Comparison of ENCODE assay signal across 8 cellular contexts in the genomic region with DNA sequence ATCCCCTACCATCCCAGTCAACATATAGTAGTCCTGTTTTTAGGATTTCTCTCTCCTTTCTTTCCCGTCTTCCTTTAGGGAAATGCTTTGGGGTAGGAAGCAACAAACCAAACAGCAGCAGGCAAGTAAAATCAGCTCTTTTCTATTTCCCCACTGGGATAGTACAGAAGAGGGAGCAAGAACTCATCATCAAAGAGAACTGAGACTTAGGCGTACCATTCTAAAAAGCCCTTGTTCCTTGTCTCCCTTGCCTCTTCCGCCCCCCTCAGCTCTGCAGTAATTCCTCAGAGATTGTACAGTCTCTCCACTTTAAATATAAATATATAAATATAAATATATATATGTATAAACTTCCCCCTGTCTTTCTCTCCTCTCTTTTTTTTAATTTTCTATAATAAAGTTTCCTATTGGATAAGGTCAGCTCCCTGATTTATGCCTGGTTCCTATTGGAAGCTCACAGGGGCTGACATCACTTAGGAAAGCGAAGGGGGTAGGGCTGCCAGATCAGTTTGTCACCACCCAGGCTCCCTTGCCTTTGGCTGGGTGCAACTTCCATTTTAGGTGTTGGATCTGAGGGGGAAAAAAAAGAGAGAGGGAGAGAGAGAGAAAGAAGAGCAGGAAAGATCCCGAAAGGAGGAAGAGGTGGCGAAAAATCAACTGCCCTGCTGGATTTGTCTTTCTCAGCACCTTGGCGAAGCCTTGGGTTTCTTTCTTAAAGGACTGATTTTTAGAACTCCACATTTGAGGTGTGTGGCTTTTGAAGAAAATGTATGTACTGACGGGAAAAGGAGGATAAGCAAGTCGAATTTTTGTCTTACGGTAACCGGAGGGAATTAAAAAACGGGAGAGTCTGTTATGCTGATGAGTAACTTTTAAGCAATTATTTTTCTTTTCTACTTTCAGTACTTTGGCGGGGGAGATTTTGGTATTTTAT. TPM values are rescaled to one million over a fixed set of nuclear protein-coding genes. Genes with fewer than 3 reads are reported as not detected.
DNase-seq lines count a peak whose midpoint lies in the region; ATAC-seq and TF ChIP-seq lines count a peak whose summit lies in the region.

A gene with protein sequence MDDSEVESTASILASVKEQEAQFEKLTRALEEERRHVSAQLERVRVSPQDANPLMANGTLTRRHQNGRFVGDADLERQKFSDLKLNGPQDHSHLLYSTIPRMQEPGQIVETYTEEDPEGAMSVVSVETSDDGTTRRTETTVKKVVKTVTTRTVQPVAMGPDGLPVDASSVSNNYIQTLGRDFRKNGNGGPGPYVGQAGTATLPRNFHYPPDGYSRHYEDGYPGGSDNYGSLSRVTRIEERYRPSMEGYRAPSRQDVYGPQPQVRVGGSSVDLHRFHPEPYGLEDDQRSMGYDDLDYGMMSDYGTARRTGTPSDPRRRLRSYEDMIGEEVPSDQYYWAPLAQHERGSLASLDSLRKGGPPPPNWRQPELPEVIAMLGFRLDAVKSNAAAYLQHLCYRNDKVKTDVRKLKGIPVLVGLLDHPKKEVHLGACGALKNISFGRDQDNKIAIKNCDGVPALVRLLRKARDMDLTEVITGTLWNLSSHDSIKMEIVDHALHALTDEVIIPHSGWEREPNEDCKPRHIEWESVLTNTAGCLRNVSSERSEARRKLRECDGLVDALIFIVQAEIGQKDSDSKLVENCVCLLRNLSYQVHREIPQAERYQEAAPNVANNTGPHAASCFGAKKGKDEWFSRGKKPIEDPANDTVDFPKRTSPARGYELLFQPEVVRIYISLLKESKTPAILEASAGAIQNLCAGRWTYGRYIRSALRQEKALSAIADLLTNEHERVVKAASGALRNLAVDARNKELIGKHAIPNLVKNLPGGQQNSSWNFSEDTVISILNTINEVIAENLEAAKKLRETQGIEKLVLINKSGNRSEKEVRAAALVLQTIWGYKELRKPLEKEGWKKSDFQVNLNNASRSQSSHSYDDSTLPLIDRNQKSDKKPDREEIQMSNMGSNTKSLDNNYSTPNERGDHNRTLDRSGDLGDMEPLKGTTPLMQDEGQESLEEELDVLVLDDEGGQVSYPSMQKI (plus strand): TSS at position 502 of the 934 bp plus-strand sequence. CDS start 29,677 bp downstream, outside the sequence.

- H4K20me1 ChIP-seq in PC-9 (ENCODE audit: insufficient read depth), result peaks cover 34% of the 10 kb centered on the region

- CTCF ChIA-PET in PC-9 (lab: Charles Lee), result interaction anchor here (0.6 to 4.0 kb wide), 9 partner anchors 10 to 802 kb away, joined by 3 to 38 read pairs (median 5); a partner anchor contains a TSS

- H3F3A ChIP-seq in PC-9 (ENCODE audit: insufficient read depth, low read depth), result peaks cover 22% of the 10 kb centered on the region

- intact Hi-C loops in PC-9 (cut with micrococcal nuclease; ENCODE audit: unreplicated experiment), result loop anchor here (1.0 to 2.0 kb wide), 6 partner anchors 11 to 94 kb away; a partner anchor contains a TSS

- no peaks in the 10 kb centered on the region for H3K27me3 ChIP-seq in PC-9 (ENCODE audit: insufficient read depth, low read depth)
- no peaks in the 10 kb centered on the region for H3K27me3 ChIP-seq in skeletal muscle tissue (ENCODE audit: control insufficient read depth in 3 of 3, insufficient read depth in 3 of 3, low read length in 3 of 3)

- BruUV-seq in PC-9 (replicated peaks; lab: Mats Ljungman, UMichigan), result TSS peak; percentile 99

- H3K9ac ChIP-seq in skeletal muscle tissue (ENCODE audit: low read depth in 1 of 3, low read length in 3 of 3), result peak within 1 kb of the TSS; percentile 86 to 97 (median 89)

- ATAC-seq in GM19397 (IDR thresholded peaks at IDR 0.05; ENCODE audit: unreplicated experiment) (peak; percentile 65), HG03520 (IDR thresholded peaks at IDR 0.05; ENCODE audit: unreplicated experiment) (peak; percentile 96)

- H3K4me2 ChIP-seq in PC-9, result peak within 1 kb of the TSS; percentile 92

- POLR2A ChIA-PET in PC-9 (lab: Charles Lee; ENCODE audit: unreplicated experiment), result interaction anchor here (0.5 to 1.5 kb wide), 21 partner anchors 10 to 1908 kb away, joined by 3 to 22 read pairs (median 6); a partner anchor contains a TSS

- H3K9me2 ChIP-seq in PC-9 (ENCODE audit: insufficient read depth), result no peaks in the 10 kb centered on the region

- H3K27ac ChIP-seq in PC-9 (peak within 1 kb of the TSS; percentile 98), skeletal muscle tissue (ENCODE audit: low read depth, low read length) (peak within 1 kb of the TSS; percentile 94)

- peak; percentile 89 for DNase-seq in DMS 273 (lab: John Stamatoyannopoulos, UW; ENCODE audit: unreplicated experiment)
- DNase-seq in PC-9, result peak; percentile 92 to 96
- peak; percentile 99 for DNase-seq in choroid plexus epithelial cell (ENCODE audit: low read depth)
- DNase-seq in islet precursor cell, result peak; percentile 96
- DNase-seq in DMS79 treated with DMSO at 0.1 percent for 48 hours (lab: John Stamatoyannopoulos, UW), result no peak

- H3K9me3 ChIP-seq in PC-9 (ENCODE audit: insufficient read depth, low read depth) (no peaks in the 10 kb centered on the region), skeletal muscle tissue (ENCODE audit: control insufficient read depth in 3 of 3, low read length in 3 of 3) (no peaks in the 10 kb centered on the region)

- H3K4me3 ChIP-seq in PC-9, result peak within 1 kb of the TSS; percentile 100
- H3K4me3 ChIP-seq in choroid plexus epithelial cell (ENCODE audit: low read depth, low read length), result peak within 1 kb of the TSS; percentile 72
- peak within 1 kb of the TSS; percentile 77 to 83 (median 78) for H3K4me3 ChIP-seq in skeletal muscle tissue (ENCODE audit: low read length in 3 of 3)

- TF ChIP-seq CTCF in PC-9 (conservative IDR thresholded peaks at IDR 0.05) (no peak), choroid plexus epithelial cell (conservative IDR thresholded peaks at IDR 0.05; ENCODE audit: low read depth, low read length) (peak; percentile 17)

- peak within 1 kb of the TSS; percentile 87 for H2AFZ ChIP-seq in PC-9

- peaks cover 49% of the 10 kb centered on the region for H3K79me2 ChIP-seq in PC-9 (ENCODE audit: low read depth)

- peaks cover 30% of the 10 kb centered on the region for H3K4me1 ChIP-seq in PC-9 (replicated peaks; ENCODE audit: insufficient read depth)
- peaks cover 11 to 25% (median 19%) of the 10 kb centered on the region in 3 donors for H3K4me1 ChIP-seq in skeletal muscle tissue (ENCODE audit: control insufficient read depth in 3 of 3, insufficient read depth in 3 of 3, low read length in 3 of 3)

- H3K36me3 ChIP-seq in PC-9 (ENCODE audit: low read depth) (peaks cover 19% of the 10 kb centered on the region), skeletal muscle tissue (ENCODE audit: control insufficient read depth in 3 of 3, insufficient read depth in 3 of 3, low read length in 3 of 3) (no peaks in the 10 kb centered on the region)

RNA-seq across cellular contexts. Expression of the gene that starts here (rescaled TPM):
- total RNA-seq in PC-9 (2021), result 340 and 413 TPM in 2 replicates
- 121 TPM for total RNA-seq in skeletal muscle tissue
